19 cellular contexts compared by ENCODE assay signal in genomic region chr2:237323656-237324055, GRCh38.
DNase-seq lines count a peak whose midpoint lies in the region; ATAC-seq and TF ChIP-seq lines count a peak whose summit lies in the region.
"Had no signal": no experiment of that assay in that cellular context is flagged by ENCODE, and none has a peak within 500 bp of the region (broad histone marks: within the 10 kb centered on the region; RNA-seq: fewer than 3 reads in every experiment).

No MANE protein-coding gene starts in this region.

- H3K4me3 ChIP-seq in right atrium auricular region (no peak overlapping the region), rectal smooth muscle tissue (ENCODE audit: low read length) (no peak overlapping the region), vagina (no peak overlapping the region)
- H3K4me3 ChIP-seq: A549, K562 had no signal

- H3K27ac ChIP-seq in right atrium auricular region (peak overlapping the region; percentile 71 to 74), rectal smooth muscle tissue (ENCODE audit: low read depth, low read length) (peak overlapping the region; percentile 97), vagina (peak overlapping the region; percentile 96)

- no peak for ATAC-seq in HG02678 (IDR thresholded peaks at IDR 0.05; ENCODE audit: unreplicated experiment)
- ATAC-seq: activated CD4-positive, alpha-beta T cell treated with anti-CD3 and anti-CD28 coated beads for 36 hours; K562; natural killer cell treated with Interleukin-12 subunit alpha and Interleukin-12 subunit beta and Interleukin-15 and Interleukin-18, amount 100 ng/mL, for 72 hours; sciatic nerve had no signal

- no peak for TF ChIP-seq POLR2A in vagina (IDR thresholded peaks at IDR 0.05)

- H3K27me3 ChIP-seq in right atrium auricular region (no peaks in the 10 kb centered on the region), rectal smooth muscle tissue (ENCODE audit: control insufficient read depth, insufficient read depth, low read length) (no peaks in the 10 kb centered on the region), vagina (no peaks in the 10 kb centered on the region)

- TF ChIP-seq CTCF in right atrium auricular region (IDR thresholded peaks at IDR 0.05) = no peak
- TF ChIP-seq CTCF in vagina (IDR thresholded peaks at IDR 0.05) = no peak

- H3K4me1 ChIP-seq in right atrium auricular region = peaks cover 0 to 39% of the 10 kb centered on the region in 2 donors
- peaks cover 89% of the 10 kb centered on the region for H3K4me1 ChIP-seq in rectal smooth muscle tissue (ENCODE audit: control insufficient read depth, insufficient read depth, low read length)
- peaks cover 46% of the 10 kb centered on the region for H3K4me1 ChIP-seq in vagina
- H3K4me1 ChIP-seq: A549 had no signal

- DNase-seq in right atrium auricular region (ENCODE audit: low spot score) = peak; percentile 57
- DNase-seq in cardiac septum (ENCODE audit: low spot score) = no peak
- DNase-seq in islet precursor cell = peak; percentile 23
- DNase-seq in vagina (ENCODE audit: extremely low spot score in 2 of 2) = no peak
- DNase-seq in MV-4-11 (lab: John Stamatoyannopoulos, UW) = no peak
- no peak for DNase-seq in activated naive CD4-positive, alpha-beta T cell treated with anti-CD3 and anti-CD28 coated beads, Interleukin-2, amount 50 U/mL, for 16 hours
- DNase-seq: activated CD4-positive, alpha-beta T cell treated with anti-CD3 and anti-CD28 coated beads for 36 hours; activated CD8-positive, alpha-beta memory T cell treated with anti-CD3 and anti-CD28 coated beads for 24 hours; activated T-cell treated with anti-CD3 and anti-CD28 coated beads, Interleukin-2, amount 50 U/mL, for 1 hour; DMS53; midbrain; NCI-H1436; NCI-H510A had no signal

- intact Hi-C loops in cardiac septum (cut with DNase I) = loop anchor here (2.0 to 10.0 kb wide), 4 partner anchors 41 to 159 kb away; no protein-coding TSS in a partner anchor
- intact Hi-C loops in vagina (cut with DNase I) = no loop called here

- H3K9me3 ChIP-seq in right atrium auricular region (no peaks in the 10 kb centered on the region), vagina (no peaks in the 10 kb centered on the region)
- H3K9me3 ChIP-seq: A549 had no signal

- no peak overlapping the region for H3K9ac ChIP-seq in rectal smooth muscle tissue (ENCODE audit: low read length)

- no peaks in the 10 kb centered on the region for H3K36me3 ChIP-seq in right atrium auricular region
- peaks cover 4% of the 10 kb centered on the region for H3K36me3 ChIP-seq in rectal smooth muscle tissue (ENCODE audit: control insufficient read depth, insufficient read depth, low read length)
- no peaks in the 10 kb centered on the region for H3K36me3 ChIP-seq in vagina

Comparison
In these comparisons a context has a peak if more than half of its experiments do, and no peak if none do; other contexts are left out.
1. DNase-seq: peak in right atrium auricular region (single experiment) and islet precursor cell (single experiment); none in cardiac septum (single experiment), vagina (0 of 2), MV-4-11 (single experiment) and activated naive CD4-positive, alpha-beta T cell treated with anti-CD3 and anti-CD28 coated beads, Interleukin-2, amount 50 U/mL, for 16 hours (single experiment).
2. Peak in every context shown above with its lines, with median percentiles within 50 percentile points of each other: H3K27ac ChIP-seq.